Comparison of ENCODE assay signal across 8 cellular contexts in the genomic region with DNA sequence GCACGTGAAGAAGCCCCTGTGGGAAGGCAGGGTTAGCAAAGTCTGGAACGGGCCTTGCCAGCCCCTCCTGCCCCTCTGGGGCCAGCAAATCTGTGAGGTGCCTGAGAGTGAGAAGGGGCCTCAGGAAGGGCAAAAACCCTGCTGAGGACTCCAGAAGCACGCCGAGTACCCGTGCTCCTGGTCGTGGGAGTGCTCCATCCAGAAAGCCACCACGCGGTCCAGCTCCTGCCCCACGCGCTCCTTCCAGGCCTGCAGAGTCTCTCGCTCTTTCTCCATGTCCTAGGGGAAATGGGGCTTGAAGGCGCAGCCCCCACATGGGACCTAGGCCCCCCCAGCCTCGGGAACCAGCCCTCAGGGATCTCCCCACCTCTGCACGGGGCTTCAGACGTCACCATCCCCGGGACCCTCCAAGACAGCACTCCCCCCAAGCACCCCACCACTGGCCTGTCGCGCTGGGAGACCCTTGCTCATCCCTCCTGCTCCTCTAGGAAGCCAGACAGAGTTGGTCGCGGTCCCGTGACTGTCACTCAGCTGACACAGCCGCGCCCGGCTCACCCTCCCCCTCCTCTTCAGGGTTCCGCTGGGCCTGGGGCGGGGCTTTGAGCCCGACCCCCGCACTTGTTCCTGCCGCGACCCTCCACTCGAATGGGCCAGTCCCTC. TPM values are rescaled to one million over a fixed set of nuclear protein-coding genes. Genes with fewer than 3 reads are reported as not detected.
DNase-seq lines count a peak whose midpoint lies in the region; ATAC-seq lines count a peak whose summit lies in the region.

A gene (minus strand): TSS at position 504 of the 660 bp plus-strand sequence. CDS start 33 bp downstream, at position 471.

- H3K4me3 ChIP-seq in iPS-18c (ENCODE audit: insufficient read depth, low read depth, low read length), result peak within 1 kb of the TSS; percentile 28; the same call in 1 of the 2 replicates

- peaks cover 2% of the 10 kb centered on the region for H3K9me3 ChIP-seq in iPS-18c (ENCODE audit: control insufficient read depth, insufficient read depth, low read length)

- no peaks in the 10 kb centered on the region for H3K9me3 Mint-ChIP-seq in activated naive CD4-positive, alpha-beta T cell treated with anti-CD3 and anti-CD28 coated beads, Interleukin-2, amount 50 U/mL, for 72 hours

- H3K27ac Mint-ChIP-seq in activated naive CD4-positive, alpha-beta T cell treated with anti-CD3 and anti-CD28 coated beads, Interleukin-2, amount 50 U/mL, for 72 hours, result peak within 1 kb of the TSS; percentile 68 to 81

- DNase-seq in activated CD8-positive, alpha-beta memory T cell treated with anti-CD3 and anti-CD28 coated beads, Interleukin-2, amount 50 U/mL, for 4 hours, result peak; percentile 44
- no peak for DNase-seq in activated CD8-positive, alpha-beta memory T cell treated with anti-CD3 and anti-CD28 coated beads for 24 hours
- peak in 1 of 2 donors; percentile 35 for DNase-seq in activated naive CD4-positive, alpha-beta T cell treated with anti-CD3 and anti-CD28 coated beads, Interleukin-2, amount 50 U/mL, for 72 hours (ENCODE audit: low spot score in 2 of 2)
- peak; percentile 49 for DNase-seq in stimulated activated CD4-positive, alpha-beta T cell treated with anti-CD3 and anti-CD28 coated beads, Interleukin-4, amount 100 ng/mL, for 24 hours
- DNase-seq in iPS-NIHi7 (ENCODE audit: extremely low spot score), result no peak
- DNase-seq in HCEC 1CT, result no peak

- ATAC-seq in activated naive CD4-positive, alpha-beta T cell treated with anti-CD3 and anti-CD28 coated beads, Interleukin-2, amount 50 U/mL, for 72 hours, result peak; percentile 41 to 49
- ATAC-seq in HG03196 (IDR thresholded peaks at IDR 0.05; ENCODE audit: unreplicated experiment), result no peak

- H3K36me3 Mint-ChIP-seq in activated naive CD4-positive, alpha-beta T cell treated with anti-CD3 and anti-CD28 coated beads, Interleukin-2, amount 50 U/mL, for 72 hours, result no peaks in the 10 kb centered on the region

RNA-seq across cellular contexts. Expression of the gene that starts here (rescaled TPM):
- total RNA-seq in activated naive CD4-positive, alpha-beta T cell treated with anti-CD3 and anti-CD28 coated beads, Interleukin-2, amount 50 U/mL, for 72 hours, result 10 to 100 TPM; 14.8 to 16.1 TPM

Comparison
In these comparisons a context has a peak if more than half of its experiments do, and no peak if none do; other contexts are left out.
1. DNase-seq: peak in activated CD8-positive, alpha-beta memory T cell treated with anti-CD3 and anti-CD28 coated beads, Interleukin-2, amount 50 U/mL, for 4 hours (single experiment) and stimulated activated CD4-positive, alpha-beta T cell treated with anti-CD3 and anti-CD28 coated beads, Interleukin-4, amount 100 ng/mL, for 24 hours (single experiment); none in activated CD8-positive, alpha-beta memory T cell treated with anti-CD3 and anti-CD28 coated beads for 24 hours (single experiment), iPS-NIHi7 (single experiment) and HCEC 1CT (single experiment).